Comparison of ENCODE assay signal across 1 cellular context in genomic region chr21:46636550-46637289, GRCh38.
TF ChIP-seq lines count a peak whose summit lies in the region.

No MANE protein-coding gene starts in this region.

TF ChIP-seq in GM12878, 131 proteins besides CTCF, POLR2A, EP300 and RAD21 (continued from another document):
- TF ChIP-seq REST (IDR thresholded peaks at IDR 0.05; ENCODE audit: low read depth, low read length) (no peak), SMAD1 (IDR thresholded peaks at IDR 0.05; ENCODE audit: low read depth, partially characterized antibody) (no peak), LARP7 (IDR thresholded peaks at IDR 0.05) (no peak), EED (IDR thresholded peaks at IDR 0.05; ENCODE audit: low read depth) (no peak), ZBTB4 (CRISPR knock-in tag; IDR thresholded peaks at IDR 0.05) (no peak), TCF12 (IDR thresholded peaks at IDR 0.05; ENCODE audit: low read depth, low read length) (no peak)
